ENCODE assay signal across 10 cellular contexts in the genomic region with DNA sequence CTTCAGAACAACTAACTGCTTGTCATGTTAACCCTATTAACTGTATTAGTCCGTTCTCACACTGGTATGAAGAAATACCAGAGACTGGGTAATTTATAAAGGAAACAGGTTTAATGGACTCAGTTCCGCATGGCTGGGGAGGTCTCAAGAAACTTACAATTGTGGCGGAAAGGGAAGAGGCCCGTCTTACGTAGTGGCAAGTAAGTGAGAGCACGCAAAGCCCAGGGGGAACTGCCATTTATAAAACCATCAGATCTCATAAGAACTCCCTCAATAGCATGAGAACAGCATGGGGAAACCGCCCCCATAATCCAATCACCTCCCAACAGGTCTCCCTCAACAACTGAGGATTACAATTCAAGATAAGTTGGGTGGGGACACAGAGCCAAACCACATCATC. TPM values are rescaled to one million over a fixed set of nuclear protein-coding genes. Genes with fewer than 3 reads are reported as not detected.
DNase-seq lines count a peak whose midpoint lies in the region; ATAC-seq and TF ChIP-seq lines count a peak whose summit lies in the region.
"Had no signal": no experiment of that assay in that cellular context is flagged by ENCODE, and none has a peak within 500 bp of the region (broad histone marks: within the 10 kb centered on the region; RNA-seq: fewer than 3 reads in every experiment).

No MANE protein-coding gene starts in this region.

- no peaks in the 10 kb centered on the region for H3K9me2 ChIP-seq in OCI-LY1 (ENCODE audit: low read depth, low read length)

- H3F3A ChIP-seq in OCI-LY1 (ENCODE audit: insufficient read depth, low read length): no peaks in the 10 kb centered on the region

- H3K79me2 ChIP-seq in OCI-LY1 (ENCODE audit: insufficient read depth, low read length): no peaks in the 10 kb centered on the region

- H3K4me3 ChIP-seq in HAP-1 (no peak overlapping the region), OCI-LY1 (ENCODE audit: low read depth, low read length, poor library complexity, severe bottlenecking) (no peak overlapping the region)

- peak; percentile 51 to 52 for DNase-seq in HAP-1 (ENCODE audit: low spot score in 2 of 2)
- DNase-seq in neural crest cell (ENCODE audit: low read depth, low spot score): no peak
- no peak for DNase-seq in NCI-H2196 treated with DMSO at 0.1 percent for 48 hours (lab: John Stamatoyannopoulos, UW; ENCODE audit: unreplicated experiment)
- DNase-seq in NCI-H446 treated with DMSO at 0.1 percent for 48 hours (lab: John Stamatoyannopoulos, UW): no peak
- DNase-seq: foreskin melanocyte, NCI-H226, SW 1271 had no signal

- in situ Hi-C loops in HAP-1 (cut with MboI; ENCODE audit: low sequenced_read_pairs): no loop called here

- peaks cover 33% of the 10 kb centered on the region for H3K36me3 Mint-ChIP-seq in neural crest cell (ENCODE audit: low read depth)

- no peaks in the 10 kb centered on the region for H3K27me3 Mint-ChIP-seq in neural crest cell (ENCODE audit: low read depth)

- H3K27me3 ChIP-seq in HAP-1 (ENCODE audit: low read depth): no peaks in the 10 kb centered on the region
- no peaks in the 10 kb centered on the region for H3K27me3 ChIP-seq in OCI-LY1 (ENCODE audit: insufficient read depth, low read length)

- no peak overlapping the region for H2AFZ ChIP-seq in OCI-LY1 (ENCODE audit: low read length)

- H3K4me2 ChIP-seq in OCI-LY1 (ENCODE audit: low read length): peak overlapping the region; percentile 48

- H3K36me3 ChIP-seq in HAP-1 (replicated peaks) (peaks cover 6% of the 10 kb centered on the region; the same call in 1 of the 2 replicates), OCI-LY1 (ENCODE audit: insufficient read depth, low read length) (peaks cover 56% of the 10 kb centered on the region; the same call in 1 of the 2 replicates)

- peaks cover 11% of the 10 kb centered on the region for H3K4me1 Mint-ChIP-seq in neural crest cell

- peak; percentile 89 for ATAC-seq in GM18511 (IDR thresholded peaks at IDR 0.05; ENCODE audit: unreplicated experiment)
- no peak for ATAC-seq in GM18873 (IDR thresholded peaks at IDR 0.05; ENCODE audit: low FRiP score, unreplicated experiment)

- TF ChIP-seq CTCF in OCI-LY1 (IDR thresholded peaks at IDR 0.05; ENCODE audit: low read length): no peak
- no peak for TF ChIP-seq CTCF in neural crest cell (conservative IDR thresholded peaks at IDR 0.05)

- no peak overlapping the region for H3K4me3 Mint-ChIP-seq in neural crest cell

- no peaks in the 10 kb centered on the region for H4K20me1 ChIP-seq in OCI-LY1 (ENCODE audit: insufficient read depth, low read length)

- peak overlapping the region; percentile 76 for H3K27ac Mint-ChIP-seq in neural crest cell (ENCODE audit: unreplicated experiment)

- no peaks in the 10 kb centered on the region for H3K9me3 Mint-ChIP-seq in neural crest cell

- H3K9me3 ChIP-seq in HAP-1 (no peaks in the 10 kb centered on the region), OCI-LY1 (ENCODE audit: low read length) (no peaks in the 10 kb centered on the region)

- H3K9ac ChIP-seq in OCI-LY1 (ENCODE audit: low read length): peak overlapping the region; percentile 23

- H3K4me1 ChIP-seq in HAP-1: peaks cover 11% of the 10 kb centered on the region
- peaks cover 81% of the 10 kb centered on the region for H3K4me1 ChIP-seq in OCI-LY1 (ENCODE audit: insufficient read depth, low read length, severe bottlenecking)

- H3K27ac ChIP-seq in OCI-LY1 (ENCODE audit: low read depth, low read length, poor library complexity, severe bottlenecking): peak overlapping the region; percentile 83

RNA-seq across cellular contexts. Expression of a gene that starts 34.7 kb away (rescaled TPM):
- total RNA-seq in neural crest cell: 12.0 and 14.9 TPM in 2 replicates

RNA-seq across cellular contexts. Expression of a gene that starts 54.9 kb away (rescaled TPM):
- total RNA-seq in neural crest cell: 40.0 and 44.1 TPM in 2 replicates

Comparison
In these comparisons a context has a peak if more than half of its experiments do, and no peak if none do; other contexts are left out.
1. DNase-seq: peak in HAP-1 (2 of 2); none in neural crest cell (single experiment), NCI-H2196 treated with DMSO at 0.1 percent for 48 hours (single experiment) and NCI-H446 treated with DMSO at 0.1 percent for 48 hours (single experiment).